ENCODE assay signal across 17 cellular contexts in the genomic region with DNA sequence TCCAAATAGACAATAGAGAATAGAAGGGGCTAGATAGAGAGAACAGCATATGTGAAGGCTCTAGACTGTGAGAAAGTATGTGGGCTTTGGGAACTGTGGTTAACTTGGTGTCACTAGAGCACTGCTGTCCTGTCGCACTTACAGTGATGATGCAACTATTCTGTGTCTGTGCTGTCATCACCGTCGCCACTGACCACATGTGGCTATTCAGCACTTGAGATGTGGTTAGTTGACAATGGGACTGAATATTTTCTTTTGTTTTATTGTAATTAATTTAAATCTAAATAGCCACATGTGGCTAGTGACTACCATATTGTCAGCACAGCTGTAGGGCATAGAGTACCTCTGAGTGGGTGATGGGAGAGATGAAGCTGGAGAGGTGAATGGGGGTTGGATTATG. TPM values are rescaled to one million over a fixed set of nuclear protein-coding genes. Genes with fewer than 3 reads are reported as not detected.
A peak's percentile ranks its signal among the peaks of the same experiment; 100 is the strongest.
DNase-seq lines count a peak whose midpoint lies in the region; ATAC-seq, FAIRE-seq and TF ChIP-seq lines count a peak whose summit lies in the region.
"Had no signal": no experiment of that assay in that cellular context is flagged by ENCODE, and none has a peak within 500 bp of the region (broad histone marks: within the 10 kb centered on the region; RNA-seq: fewer than 3 reads in every experiment).

No MANE protein-coding gene starts in this region.

- in situ Hi-C loops in HepG2 (cut with HindIII; ENCODE audit: extremely low pct_ligation_motif_present, low pct_unique_long_range_greater_than_20kb): no loop called here

- no peak overlapping the region for H3K4me3 ChIP-seq in CD8-positive, alpha-beta memory T cell (ENCODE audit: low read length)
- H3K4me3 ChIP-seq in HepG2 (replicated peaks in 1 of 3; ENCODE audit: insufficient read depth in 1 of 3, low read depth in 2 of 3, low read length in 3 of 3): no peak overlapping the region
- no peak overlapping the region for H3K4me3 ChIP-seq in tibial nerve
- H3K4me3 ChIP-seq: dorsolateral prefrontal cortex, psoas muscle had no signal

- H3K36me3 Mint-ChIP-seq in CD8-positive, alpha-beta memory T cell: peaks cover 3 to 37% (median 3%) of the 10 kb centered on the region in 3 donors
- peaks cover 1% of the 10 kb centered on the region for H3K36me3 Mint-ChIP-seq in activated T-cell treated with anti-CD3 and anti-CD28 coated beads, Interleukin-2, amount 50 U/mL, for 24 hours (ENCODE audit: low read depth)

- peaks cover 12% of the 10 kb centered on the region for H3K4me1 ChIP-seq in CD8-positive, alpha-beta memory T cell (ENCODE audit: insufficient read depth, low read length)
- H3K4me1 ChIP-seq in HepG2 (ENCODE audit: insufficient read depth, low read length): peaks cover 45% of the 10 kb centered on the region
- H3K4me1 ChIP-seq in tibial nerve: peaks cover 0 to 26% (median 12%) of the 10 kb centered on the region in 4 donors
- H3K4me1 ChIP-seq: psoas muscle had no signal

- no peak for TF ChIP-seq EP300 in HepG2 (IDR thresholded peaks at IDR 0.05; ENCODE audit: low read depth in 2 of 2, low read length in 2 of 2)
- TF ChIP-seq EP300 in HepG2 (CRISPR knock-in tag; IDR thresholded peaks at IDR 0.05; ENCODE audit: borderline replicate concordance): no peak
- TF ChIP-seq EP300 in tibial nerve (IDR thresholded peaks at IDR 0.05): no peak

- TF ChIP-seq POLR2A in HepG2 (IDR thresholded peaks at IDR 0.05; ENCODE audit: insufficient read depth in 1 of 2, low read depth in 2 of 2, low read length in 2 of 2) (no peak), tibial nerve (IDR thresholded peaks at IDR 0.05) (no peak)

- H3K27ac Mint-ChIP-seq in CD8-positive, alpha-beta memory T cell: peak overlapping the region in 6 of 8 donors; percentile 10 to 83 (median 52)
- H3K27ac Mint-ChIP-seq in activated T-cell treated with anti-CD3 and anti-CD28 coated beads, Interleukin-2, amount 50 U/mL, for 24 hours: no peak overlapping the region
- H3K27ac Mint-ChIP-seq: CD4-positive, CD25-positive, alpha-beta regulatory T cell had no signal

- POLR2A ChIA-PET in CD8-positive, alpha-beta memory T cell (lab: Charles Lee): no interaction called here
- POLR2A ChIA-PET in HepG2 (lab: Yijun Ruan, JAX): no interaction called here

- peak overlapping the region in 4 of 7 donors; percentile 2 to 29 (median 20) for H3K4me3 Mint-ChIP-seq in CD8-positive, alpha-beta memory T cell
- H3K4me3 Mint-ChIP-seq in activated T-cell treated with anti-CD3 and anti-CD28 coated beads, Interleukin-2, amount 50 U/mL, for 24 hours: no peak overlapping the region
- H3K4me3 Mint-ChIP-seq: CD4-positive, CD25-positive, alpha-beta regulatory T cell had no signal

- TF ChIP-seq RAD21 in HepG2 (CRISPR knock-in tag; IDR thresholded peaks at IDR 0.05): no peak

- TF ChIP-seq CTCF in HepG2 (CRISPR knock-in tag; IDR thresholded peaks at IDR 0.05): no peak
- no peak for TF ChIP-seq CTCF in tibial nerve (IDR thresholded peaks at IDR 0.05)

- H3K79me2 ChIP-seq in HepG2 (ENCODE audit: insufficient read depth, low read length): no peaks in the 10 kb centered on the region

- no peaks in the 10 kb centered on the region for H4K20me1 ChIP-seq in HepG2 (ENCODE audit: insufficient read depth, low read length)

- BruUV-seq in HepG2 (replicated peaks; lab: Mats Ljungman, UMichigan): no TSS peak

- H3K9ac ChIP-seq in HepG2 (ENCODE audit: insufficient read depth, low read depth, low read length): no peak overlapping the region

- peak in 2 of 5 donors; percentile 14 to 32 for DNase-seq in CD8-positive, alpha-beta memory T cell
- DNase-seq in SW480 (ENCODE audit: low spot score) (peak; percentile 71), HepG2 (ENCODE audit: low spot score) (no peak), tibial nerve (ENCODE audit: low spot score in 2 of 2) (no peak)
- DNase-seq in activated T-cell treated with anti-CD3 and anti-CD28 coated beads, Interleukin-2, amount 50 U/mL, for 24 hours: no peak
- DNase-seq: amniotic stem cell; CD4-positive, CD25-positive, alpha-beta regulatory T cell; dorsolateral prefrontal cortex; midbrain; NCI-H1092 treated with DMSO at 0.1 percent for 48 hours; NCI-H345; psoas muscle; stimulated activated CD4-positive, alpha-beta T cell treated with anti-CD3 and anti-CD28 coated beads, Interleukin-4, amount 100 ng/mL, for 24 hours had no signal

- H3K4me1 Mint-ChIP-seq in CD8-positive, alpha-beta memory T cell: peaks cover 41 to 47% (median 44%) of the 10 kb centered on the region in 3 donors
- peaks cover 15% of the 10 kb centered on the region for H3K4me1 Mint-ChIP-seq in activated T-cell treated with anti-CD3 and anti-CD28 coated beads, Interleukin-2, amount 50 U/mL, for 24 hours (ENCODE audit: low read depth)

- no peak for FAIRE-seq in HepG2 (lab: Jason Lieb, UNC)
- FAIRE-seq: G401.6 had no signal

- WGBS in HepG2 (ENCODE audit: low lambda C conversion rate): 90% methylated on average over 3 of the region's 3 CpGs
- 83% methylated on average over 3 of the region's 3 CpGs for WGBS in tibial nerve, 2 donors

- CTCF ChIA-PET in CD8-positive, alpha-beta memory T cell (lab: Charles Lee): no interaction called here
- CTCF ChIA-PET in HepG2 (lab: Yijun Ruan, JAX; ENCODE audit: low intra/inter-chr PET ratio, low total read pairs): no interaction called here

- intact Hi-C loops in HepG2 (cut with micrococcal nuclease; ENCODE audit: unreplicated experiment): loop anchor here (5.0 kb wide), 1 partner anchor 41 kb away; a partner anchor contains a TSS

- H3K36me3 ChIP-seq in CD8-positive, alpha-beta memory T cell (ENCODE audit: insufficient read depth, low read length): no peaks in the 10 kb centered on the region
- H3K36me3 ChIP-seq in HepG2 (replicated peaks in 1 of 2; ENCODE audit: control insufficient read depth in 1 of 2, insufficient read depth in 2 of 2, low read length in 2 of 2) (no peaks in the 10 kb centered on the region), tibial nerve (no peaks in the 10 kb centered on the region)

- H2AFZ ChIP-seq in HepG2 (ENCODE audit: low read length): no peak overlapping the region

- peak; percentile 42 for ATAC-seq in GM21619 (IDR thresholded peaks at IDR 0.05; ENCODE audit: unreplicated experiment)
- ATAC-seq in HepG2: no peak
- no peak for ATAC-seq in HG03378 (IDR thresholded peaks at IDR 0.05; ENCODE audit: unreplicated experiment)
- ATAC-seq in HG03354 (IDR thresholded peaks at IDR 0.05; ENCODE audit: poor library complexity, severe bottlenecking, unreplicated experiment): no peak
- ATAC-seq: psoas muscle had no signal

- H3K9me3 ChIP-seq in CD8-positive, alpha-beta memory T cell (ENCODE audit: low read length): no peaks in the 10 kb centered on the region
- peaks cover 28% of the 10 kb centered on the region for H3K9me3 ChIP-seq in HepG2 (ENCODE audit: low read length)
- peaks cover 0 to 30% (median 2%) of the 10 kb centered on the region in 4 donors for H3K9me3 ChIP-seq in tibial nerve

- peaks cover 14 to 24% (median 23%) of the 10 kb centered on the region in 5 donors for H3K9me3 Mint-ChIP-seq in CD8-positive, alpha-beta memory T cell
- H3K9me3 Mint-ChIP-seq in activated T-cell treated with anti-CD3 and anti-CD28 coated beads, Interleukin-2, amount 50 U/mL, for 24 hours: peaks cover 14% of the 10 kb centered on the region

- no peak overlapping the region for H3K4me2 ChIP-seq in HepG2 (ENCODE audit: low read depth, low read length)

- H3K27me3 ChIP-seq in CD8-positive, alpha-beta memory T cell (ENCODE audit: insufficient read depth, low read length, poor library complexity, severe bottlenecking): no peaks in the 10 kb centered on the region
- H3K27me3 ChIP-seq in HepG2 (ENCODE audit: control insufficient read depth in 1 of 2, insufficient read depth in 2 of 2, low read length in 2 of 2) (no peaks in the 10 kb centered on the region), tibial nerve (no peaks in the 10 kb centered on the region)

- H3K27ac ChIP-seq in CD8-positive, alpha-beta memory T cell (ENCODE audit: low read depth, low read length): no peak overlapping the region
- H3K27ac ChIP-seq in HepG2 (ENCODE audit: extremely low read length, insufficient read depth, low read length) (no peak overlapping the region), tibial nerve (no peak overlapping the region)
- H3K27ac ChIP-seq: dorsolateral prefrontal cortex, psoas muscle had no signal

- peaks cover 2 to 5% of the 10 kb centered on the region in 2 donors for H3K27me3 Mint-ChIP-seq in CD8-positive, alpha-beta memory T cell
- H3K27me3 Mint-ChIP-seq in activated T-cell treated with anti-CD3 and anti-CD28 coated beads, Interleukin-2, amount 50 U/mL, for 24 hours: peaks cover 8% of the 10 kb centered on the region

TF ChIP-seq in HepG2, 621 proteins besides CTCF, POLR2A, EP300 and RAD21 (continues in another document):
- TF ChIP-seq ATF7 (IDR thresholded peaks at IDR 0.05) (peak; percentile 56), ATF7 (CRISPR knock-in tag; IDR thresholded peaks at IDR 0.05) (no peak), ZNF30 (CRISPR knock-in tag; IDR thresholded peaks at IDR 0.05) (no peak), ZNF224 (CRISPR knock-in tag; IDR thresholded peaks at IDR 0.05) (no peak)

RNA-seq across cellular contexts. Expression of a gene that starts 39.0 kb away (rescaled TPM):
- total RNA-seq in CD8-positive, alpha-beta memory T cell: 10 to 100 TPM; 18.9 to 19.9 TPM
- 80.0 TPM for polyA plus RNA-seq in CD8-positive, alpha-beta memory T cell
- total RNA-seq in HepG2 (2016; rRNA removed; fragmentation: Illumina TruSeq; extraction: Trizol): 48.9 and 82.8 TPM in 2 replicates
- total RNA-seq in HepG2 (2016; cell fraction: cytosol; rRNA removed; fragmentation: Illumina TruSeq; extraction: Trizol; ENCODE audit: low read depth): 8.4 and 9.4 TPM in 2 replicates
- total RNA-seq in HepG2 (2016; cell fraction: insoluble cytoplasmic fraction; rRNA removed; fragmentation: Illumina TruSeq; extraction: Trizol): 45.8 and 85.1 TPM in 2 replicates
- total RNA-seq in HepG2 (2016; cell fraction: membrane; rRNA removed; fragmentation: Illumina TruSeq; extraction: Trizol): 20.8 and 24.3 TPM in 2 replicates
- 88.6 and 101 TPM in 2 replicates for total RNA-seq in HepG2 (2016; cell fraction: nucleus; rRNA removed; fragmentation: Illumina TruSeq; extraction: Trizol)
- polyA plus RNA-seq in HepG2 (2011; rRNA removed): 71.6 and 87.8 TPM in 2 replicates
- 34.2 and 50.3 TPM in 2 replicates for polyA plus RNA-seq in HepG2 (2011; cell fraction: cytosol; rRNA removed)
- polyA plus RNA-seq in HepG2 (2011; cell fraction: nucleus; rRNA removed): 31.2 and 32.5 TPM in 2 replicates
- polyA plus RNA-seq in HepG2 (2012): 50.2 and 52.0 TPM in 2 replicates
- polyA plus RNA-seq in HepG2 (2016; cell fraction: cytosol; fragmentation: Illumina TruSeq; extraction: Trizol; ENCODE audit: low read depth): 4.8 and 5.5 TPM in 2 replicates
- polyA plus RNA-seq in HepG2 (2016; cell fraction: insoluble cytoplasmic fraction; fragmentation: Illumina TruSeq; extraction: Trizol; ENCODE audit: low read depth): 37.4 and 39.7 TPM in 2 replicates
- polyA plus RNA-seq in HepG2 (2016; cell fraction: membrane; fragmentation: Illumina TruSeq; extraction: Trizol; ENCODE audit: low read depth): 10.2 and 10.4 TPM in 2 replicates
- polyA plus RNA-seq in HepG2 (2016; cell fraction: nucleus; fragmentation: Illumina TruSeq; extraction: Trizol; ENCODE audit: insufficient read depth, low read depth): 112 and 116 TPM in 2 replicates
- polyA minus RNA-seq in HepG2 (2011; rRNA and poly(A)+ RNA removed; ENCODE audit: low replicate concordance): 37.9 and 170 TPM in 2 replicates
- 54.0 and 55.4 TPM in 2 replicates for polyA minus RNA-seq in HepG2 (2011; cell fraction: cytosol; rRNA and poly(A)+ RNA removed)
- 95.2 and 116 TPM in 2 replicates for polyA minus RNA-seq in HepG2 (2011; cell fraction: nucleus; rRNA and poly(A)+ RNA removed)
- 100 to 1,000 TPM in 1 of 4 donors, 10 to 100 TPM in 3; 73.8 to 125 (median 97.8) TPM for total RNA-seq in tibial nerve
